ENCODE assay signal across 27 cellular contexts in the genomic region with DNA sequence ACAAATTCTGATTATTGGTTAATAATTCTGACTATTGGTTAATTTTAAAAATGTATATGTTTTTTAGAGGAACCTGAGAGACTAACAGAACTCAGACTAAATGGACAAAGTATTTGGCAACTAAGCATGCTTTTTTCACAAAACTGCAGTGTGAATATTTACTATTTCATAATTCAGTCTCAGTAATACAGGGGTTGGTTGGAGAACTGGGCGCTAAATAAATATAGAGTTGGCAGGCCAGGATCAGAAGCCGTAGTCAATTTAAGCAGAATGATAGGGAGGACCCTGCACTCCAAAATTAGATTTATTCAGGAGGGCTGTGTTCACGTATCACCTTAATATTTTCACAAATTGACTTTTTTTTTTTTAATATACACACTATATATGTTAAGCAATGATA.
"Had no signal": no experiment of that assay in that cellular context is flagged by ENCODE, and none has a peak within 500 bp of the region (broad histone marks: within the 10 kb centered on the region; RNA-seq: fewer than 3 reads in every experiment).

No MANE protein-coding gene starts in this region.

- H3K4me1 ChIP-seq: colonic mucosa had no signal

- H3K27ac ChIP-seq: colonic mucosa, epithelial cell of prostate, esophagus squamous epithelium, gastrocnemius medialis, heart right ventricle, left ventricle myocardium inferior, lower lobe of right lung had no signal

- H3K27ac Mint-ChIP-seq: dendritic cell treated with granulocyte-macrophage colony-stimulating factor and Interleukin-4, amounts not matched to agents 40 ng/mL and 50 ng/mL, for 4 days; effector memory CD8-positive, alpha-beta T cell; endodermal cell; mesothelial cell of epicardium; naive B cell had no signal

- DNase-seq: colonic mucosa; cortex of kidney; effector CD8-positive, alpha-beta T cell; effector memory CD8-positive, alpha-beta T cell; endodermal cell; erythroblast; esophagus squamous epithelium; foreskin fibroblast; foreskin melanocyte; gastrocnemius medialis; glutamatergic neuron; head of caudate nucleus; heart right ventricle; hippocampal formation; left cardiac atrium; left ventricle myocardium inferior; lower lobe of right lung; mesenchymal stem cell; mucosa of descending colon; naive B cell had no signal

- H3K9me3 ChIP-seq: colonic mucosa, esophagus squamous epithelium, gastrocnemius medialis, lower lobe of right lung, mucosa of descending colon had no signal

- H3K4me3 ChIP-seq: colonic mucosa, esophagus squamous epithelium, gastrocnemius medialis, heart right ventricle, left ventricle myocardium inferior, lower lobe of right lung, mucosa of descending colon had no signal

- H3K36me3 ChIP-seq: colonic mucosa, esophagus squamous epithelium, gastrocnemius medialis, heart right ventricle, left ventricle myocardium inferior, lower lobe of right lung had no signal

- H3K27me3 ChIP-seq: colonic mucosa, esophagus squamous epithelium, gastrocnemius medialis, heart right ventricle had no signal

- FAIRE-seq: endometrium, islet of Langerhans, keratinocyte had no signal

- H3K4me3 Mint-ChIP-seq: dendritic cell treated with granulocyte-macrophage colony-stimulating factor and Interleukin-4, amounts not matched to agents 40 ng/mL and 50 ng/mL, for 4 days; effector memory CD8-positive, alpha-beta T cell; endodermal cell; mesothelial cell of epicardium; naive B cell had no signal

- ATAC-seq: effector memory CD8-positive, alpha-beta T cell; esophagus mucosa; gastrocnemius medialis; heart right ventricle; left cardiac atrium; mucosa of descending colon had no signal

- H3K9me3 Mint-ChIP-seq: dendritic cell treated with granulocyte-macrophage colony-stimulating factor and Interleukin-4, amounts not matched to agents 40 ng/mL and 50 ng/mL, for 4 days; effector memory CD8-positive, alpha-beta T cell; endodermal cell; mesothelial cell of epicardium had no signal
